In genomic region chr1:46983416-46983815, GRCh38 we compare ENCODE assay signal across 16 cellular contexts. TPM values are rescaled to one million over a fixed set of nuclear protein-coding genes. Genes with fewer than 3 reads are reported as not detected.
"Had no signal": no experiment of that assay in that cellular context is flagged by ENCODE, and none has a peak within 500 bp of the region (broad histone marks: within the 10 kb centered on the region; RNA-seq: fewer than 3 reads in every experiment).

No MANE protein-coding gene starts in this region.

- H3K4me1 Mint-ChIP-seq: activated naive CD4-positive, alpha-beta T cell treated with anti-CD3 and anti-CD28 coated beads, Interleukin-2, amount 10 ng/mL, durations not matched to agents 7 days and 5 days; naive thymus-derived CD8-positive, alpha-beta T cell; stimulated activated naive CD8-positive, alpha-beta T cell treated with anti-CD3 and anti-CD28 coated beads, Interleukin-15, amount 100 ng/mL, for 72 hours had no signal

- H3K36me3 Mint-ChIP-seq: activated naive CD4-positive, alpha-beta T cell treated with anti-CD3 and anti-CD28 coated beads, Interleukin-2, amount 10 ng/mL, durations not matched to agents 7 days and 5 days; naive thymus-derived CD8-positive, alpha-beta T cell had no signal

- H3K9me3 Mint-ChIP-seq: activated naive CD4-positive, alpha-beta T cell treated with anti-CD3 and anti-CD28 coated beads, Interleukin-2, amount 10 ng/mL, durations not matched to agents 7 days and 5 days; activated T-helper 2 cell treated with anti-CD3 and anti-CD28 coated beads, Interferon-gamma antibody, Interleukin-2, Interleukin-4, amounts not matched to agents 10 μg/mL and 5 μg/mL and 100 μg/mL, durations not matched to agents 14 hours and 24 hours and 36 hours had no signal

- H3K4me1 ChIP-seq: colonic mucosa, gastrocnemius medialis had no signal

- DNase-seq: activated naive CD4-positive, alpha-beta T cell treated with anti-CD3 and anti-CD28 coated beads, Interleukin-2, amount 10 ng/mL, durations not matched to agents 7 days and 5 days; colonic mucosa; gastrocnemius medialis; left colon; mucosa of descending colon; naive thymus-derived CD8-positive, alpha-beta T cell; stimulated activated CD4-positive, alpha-beta T cell treated with anti-CD3 and anti-CD28 coated beads, Interleukin-12 subunit alpha, Interleukin-12 subunit beta, amount 100 ng/mL, for 4 hours; stimulated activated CD4-positive, alpha-beta T cell treated with anti-CD3 and anti-CD28 coated beads, Interleukin-4, amount 100 ng/mL, for 24 hours; stimulated activated naive CD8-positive, alpha-beta T cell treated with anti-CD3 and anti-CD28 coated beads, Interleukin-15, amount 100 ng/mL, for 72 hours had no signal

- H3K27me3 ChIP-seq: colonic mucosa, gastrocnemius medialis had no signal

- H3K4me3 Mint-ChIP-seq: activated naive CD4-positive, alpha-beta T cell treated with anti-CD3 and anti-CD28 coated beads, Interleukin-2, amount 10 ng/mL, durations not matched to agents 7 days and 5 days; naive thymus-derived CD8-positive, alpha-beta T cell; stimulated activated naive CD8-positive, alpha-beta T cell treated with anti-CD3 and anti-CD28 coated beads, Interleukin-15, amount 100 ng/mL, for 72 hours had no signal

- H3K27ac ChIP-seq: colonic mucosa, gastrocnemius medialis, thoracic aorta had no signal

- H3K4me3 ChIP-seq: colonic mucosa, gastrocnemius medialis, lung, mucosa of descending colon, thoracic aorta had no signal

- H3K36me3 ChIP-seq: colonic mucosa, gastrocnemius medialis, thoracic aorta had no signal

- ATAC-seq: gastrocnemius medialis; left colon; mucosa of descending colon; naive thymus-derived CD8-positive, alpha-beta T cell; stimulated activated naive CD8-positive, alpha-beta T cell treated with anti-CD3 and anti-CD28 coated beads, Interleukin-15, amount 100 ng/mL, for 72 hours had no signal

- H3K27ac Mint-ChIP-seq: activated naive CD4-positive, alpha-beta T cell treated with anti-CD3 and anti-CD28 coated beads, Interleukin-2, amount 10 ng/mL, durations not matched to agents 7 days and 5 days; activated T-helper 2 cell treated with anti-CD3 and anti-CD28 coated beads, Interferon-gamma antibody, Interleukin-2, Interleukin-4, amounts not matched to agents 10 μg/mL and 5 μg/mL and 100 μg/mL, durations not matched to agents 14 hours and 24 hours and 36 hours; naive thymus-derived CD8-positive, alpha-beta T cell; stimulated activated naive CD8-positive, alpha-beta T cell treated with anti-CD3 and anti-CD28 coated beads, Interleukin-15, amount 100 ng/mL, for 72 hours had no signal

- H3K9me3 ChIP-seq: colonic mucosa, gastrocnemius medialis, thoracic aorta had no signal

RNA-seq across cellular contexts. Expression of gene CYP4X1, which starts 40.1 kb away (rescaled TPM):
- total RNA-seq: activated T-helper 2 cell treated with anti-CD3 and anti-CD28 coated beads, Interferon-gamma antibody, Interleukin-2, Interleukin-4, amounts not matched to agents 10 μg/mL and 5 μg/mL and 100 μg/mL, durations not matched to agents 14 hours and 24 hours and 36 hours; fibroblast of lung; naive thymus-derived CD8-positive, alpha-beta T cell; T-helper 2 cell treated with Interferon-gamma antibody and Interleukin-4, amounts not matched to agents 100 ng/mL and 5 ng/mL, for 36 hours had no signal

RNA-seq across cellular contexts. Expression of gene CYP4A11, which starts 42.1 kb away (rescaled TPM):
- total RNA-seq: activated T-helper 2 cell treated with anti-CD3 and anti-CD28 coated beads, Interferon-gamma antibody, Interleukin-2, Interleukin-4, amounts not matched to agents 10 μg/mL and 5 μg/mL and 100 μg/mL, durations not matched to agents 14 hours and 24 hours and 36 hours; cardiac septum; fibroblast of lung; left colon; lung; mucosa of descending colon; naive thymus-derived CD8-positive, alpha-beta T cell; pulmonary artery endothelial cell; T-helper 2 cell treated with Interferon-gamma antibody and Interleukin-4, amounts not matched to agents 100 ng/mL and 5 ng/mL, for 36 hours; thoracic aorta had no signal
